12 cellular contexts compared by ENCODE assay signal in the genomic region with DNA sequence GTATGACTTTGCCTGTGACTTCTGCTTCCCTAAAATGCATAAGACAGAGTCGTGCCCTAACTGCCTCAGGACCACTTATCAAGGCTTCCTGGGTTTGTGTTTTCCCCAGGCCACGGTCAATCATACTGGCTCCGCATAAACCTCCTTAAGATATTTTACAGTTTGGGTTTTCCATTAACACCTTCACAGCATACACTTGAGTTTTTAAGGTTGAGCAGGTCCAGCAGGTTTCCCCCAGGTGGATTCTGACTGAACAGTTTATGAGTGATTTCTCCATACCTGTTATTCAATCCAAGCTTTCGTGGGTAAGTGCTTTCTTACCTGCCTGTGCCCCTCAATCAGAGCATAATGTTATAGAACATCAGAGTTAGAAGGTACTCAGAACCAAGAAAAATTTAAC.
"Had no signal": no experiment of that assay in that cellular context is flagged by ENCODE, and none has a peak within 500 bp of the region (broad histone marks: within the 10 kb centered on the region; RNA-seq: fewer than 3 reads in every experiment).

No MANE protein-coding gene starts in this region.

- H3K9me3 ChIP-seq: gastrocnemius medialis, ovary had no signal

- ATAC-seq: activated CD8-positive, alpha-beta T cell treated with anti-CD3 and anti-CD28 coated beads, Interleukin-2, amount 10 ng/mL, durations not matched to agents 7 days and 5 days; gastrocnemius medialis had no signal

- DNase-seq: activated CD4-positive, alpha-beta T cell treated with anti-CD3 and anti-CD28 coated beads for 48 hours; activated CD8-positive, alpha-beta memory T cell treated with anti-CD3 and anti-CD28 coated beads, Interleukin-2, amount 50 U/mL, for 48 hours; activated CD8-positive, alpha-beta T cell treated with anti-CD3 and anti-CD28 coated beads, Interleukin-2, amount 10 ng/mL, durations not matched to agents 7 days and 5 days; aorta; gastrocnemius medialis; kidney; ovary; retina; stimulated activated CD4-positive, alpha-beta T cell treated with anti-CD3 and anti-CD28 coated beads, Interleukin-4, amount 100 ng/mL, for 1 hour; stimulated activated CD8-positive, alpha-beta memory T cell treated with anti-CD3 and anti-CD28 coated beads, Interleukin-4, amount 100 ng/mL, for 48 hours; T-helper 2 cell had no signal

- H3K4me1 ChIP-seq: gastrocnemius medialis had no signal

- H3K27ac ChIP-seq: gastrocnemius medialis, ovary had no signal

- H3K36me3 ChIP-seq: gastrocnemius medialis, ovary had no signal

- H3K9me3 Mint-ChIP-seq: stimulated activated naive CD8-positive, alpha-beta T cell treated with anti-CD3 and anti-CD28 coated beads, Interleukin-15, Interleukin-2, amounts not matched to agents 100 ng/mL and 50 ng/mL, for 24 hours had no signal

- H3K27ac Mint-ChIP-seq: activated CD8-positive, alpha-beta T cell treated with anti-CD3 and anti-CD28 coated beads, Interleukin-2, amount 10 ng/mL, durations not matched to agents 7 days and 5 days; stimulated activated naive CD8-positive, alpha-beta T cell treated with anti-CD3 and anti-CD28 coated beads, Interleukin-15, Interleukin-2, amounts not matched to agents 100 ng/mL and 50 ng/mL, for 24 hours had no signal

- H3K27me3 ChIP-seq: gastrocnemius medialis, ovary had no signal

- H3K27me3 Mint-ChIP-seq: stimulated activated naive CD8-positive, alpha-beta T cell treated with anti-CD3 and anti-CD28 coated beads, Interleukin-15, Interleukin-2, amounts not matched to agents 100 ng/mL and 50 ng/mL, for 24 hours had no signal

- H3K4me3 ChIP-seq: gastrocnemius medialis, ovary had no signal

- H3K4me3 Mint-ChIP-seq: activated CD8-positive, alpha-beta T cell treated with anti-CD3 and anti-CD28 coated beads, Interleukin-2, amount 10 ng/mL, durations not matched to agents 7 days and 5 days; stimulated activated naive CD8-positive, alpha-beta T cell treated with anti-CD3 and anti-CD28 coated beads, Interleukin-15, Interleukin-2, amounts not matched to agents 100 ng/mL and 50 ng/mL, for 24 hours had no signal
